In genomic region chr2:27960237-27960912, GRCh38 we compare ENCODE assay signal across 8 cellular contexts.
DNase-seq lines count a peak whose midpoint lies in the region; ATAC-seq and TF ChIP-seq lines count a peak whose summit lies in the region.

No MANE protein-coding gene starts in this region.

- H3K79me2 ChIP-seq in SK-N-SH (ENCODE audit: insufficient read depth) (peaks cover 5% of the 10 kb centered on the region; the same call in 1 of the 2 replicates), GM23338 (replicated peaks; ENCODE audit: insufficient read depth) (no peaks in the 10 kb centered on the region; the same call in 1 of the 2 replicates)

- TF ChIP-seq CTCF in SK-N-SH (IDR thresholded peaks at IDR 0.05) (no peak), fibroblast of pulmonary artery (IDR thresholded peaks at IDR 0.05; ENCODE audit: low read length, missing control alignments) (no peak), spleen (IDR thresholded peaks at IDR 0.05 in 8 of 11, conservative IDR thresholded peaks at IDR 0.05 in 3 of 11) (no peak), GM23338 (conservative IDR thresholded peaks at IDR 0.05; ENCODE audit: low read depth in 2 of 2) (no peak), tibial artery (IDR thresholded peaks at IDR 0.05) (no peak)

- H3K4me3 ChIP-seq in SK-N-SH (ENCODE audit: low read depth in 2 of 2, low read length in 1 of 2) (peak overlapping the region; percentile 25 to 39; a peak in 3 of 4 replicates), fibroblast of pulmonary artery (replicated peaks; ENCODE audit: low read depth, low read length) (peak overlapping the region; percentile 3), spleen (no peak overlapping the region), GM23338 (no peak overlapping the region), tibial artery (no peak overlapping the region)

- H3K4me1 ChIP-seq in SK-N-SH (ENCODE audit: control insufficient read depth in 1 of 2, insufficient read depth in 2 of 2, low read depth in 1 of 2, low read length in 1 of 2), result peaks cover 8 to 43% of the 10 kb centered on the region in 2 experiments
- peaks cover 9 to 61% (median 46%) of the 10 kb centered on the region in 6 donors for H3K4me1 ChIP-seq in spleen
- no peaks in the 10 kb centered on the region for H3K4me1 ChIP-seq in GM23338 (ENCODE audit: insufficient read depth)
- H3K4me1 ChIP-seq in tibial artery, result peaks cover 0 to 39% (median 16%) of the 10 kb centered on the region in 4 donors

- H3K9me3 ChIP-seq in SK-N-SH, result no peaks in the 10 kb centered on the region
- peaks cover 0 to 8% (median 0%) of the 10 kb centered on the region in 8 donors for H3K9me3 ChIP-seq in spleen
- no peaks in the 10 kb centered on the region for H3K9me3 ChIP-seq in tibial artery

- H4K20me1 ChIP-seq in SK-N-SH (ENCODE audit: insufficient read depth) (no peaks in the 10 kb centered on the region), GM23338 (replicated peaks; ENCODE audit: insufficient read depth) (no peaks in the 10 kb centered on the region; the same call in 1 of the 2 replicates)

- TF ChIP-seq EP300 in SK-N-SH (IDR thresholded peaks at IDR 0.05; ENCODE audit: borderline replicate concordance in 1 of 2, low read depth in 1 of 2, low read length in 1 of 2), result peak in 1 of 2 experiments; percentile 97; a peak in 2 of 4 replicates

- no peak for TF ChIP-seq RAD21 in SK-N-SH (IDR thresholded peaks at IDR 0.05; ENCODE audit: low read length)

- 11% methylated on average over 4 of the region's 4 CpGs for WGBS in SK-N-SH (ENCODE audit: low lambda C conversion rate)
- WGBS in spleen, 5 donors, result 51 to 60% (median 54%) methylated on average over 4 of the region's 4 CpGs

- peak; percentile 83 for ATAC-seq in activated CD4-positive, CD25-positive, alpha-beta regulatory T cell treated with anti-CD3 and anti-CD28 coated beads, Interleukin-2, amount 50 U/mL, for 24 hours
- no peak for ATAC-seq in GM23338

- H3K4me3 Mint-ChIP-seq in GM23338, result no peak overlapping the region

- peak overlapping the region; percentile 4; the same call in 1 of the 2 replicates for H2AFZ ChIP-seq in SK-N-SH (ENCODE audit: low read depth)
- H2AFZ ChIP-seq in GM23338, result no peak overlapping the region

- H3K4me2 ChIP-seq in SK-N-SH (peak overlapping the region; percentile 69), GM23338 (no peak overlapping the region)

- DNase-seq in activated CD4-positive, CD25-positive, alpha-beta regulatory T cell (lab: John Stamatoyannopoulos, UW), result no peak
- DNase-seq in SK-N-SH, result no peak
- DNase-seq in fibroblast of pulmonary artery (ENCODE audit: low read depth), result peak; percentile 89
- DNase-seq in spleen, result no peak
- DNase-seq in D341Med (ENCODE audit: low spot score), result no peak
- DNase-seq in GM23338 (ENCODE audit: low spot score), result no peak
- no peak for DNase-seq in tibial artery

- H3K4me1 Mint-ChIP-seq in GM23338, result no peaks in the 10 kb centered on the region; the same call in 2 of the 3 replicates

- H3K27ac ChIP-seq in SK-N-SH (ENCODE audit: low read depth in 2 of 2, low read length in 1 of 2), result peak overlapping the region; percentile 81 to 89; a peak in 3 of 4 replicates
- H3K27ac ChIP-seq in spleen, result peak overlapping the region in 6 of 8 donors; percentile 25 to 80 (median 66)
- no peak overlapping the region for H3K27ac ChIP-seq in GM23338 (ENCODE audit: low read depth)
- peak overlapping the region in 1 of 2 donors; percentile 22 for H3K27ac ChIP-seq in tibial artery

- POLR2A ChIA-PET in SK-N-SH (lab: Yijun Ruan, JAX), result no interaction called here

- no peaks in the 10 kb centered on the region for H3K9me2 ChIP-seq in SK-N-SH
- no peaks in the 10 kb centered on the region for H3K9me2 ChIP-seq in GM23338 (ENCODE audit: insufficient read depth)

- H3K27me3 Mint-ChIP-seq in GM23338 (ENCODE audit: insufficient read depth, low read depth, poor library complexity), result peaks cover 2% of the 10 kb centered on the region

- H3K9ac ChIP-seq in SK-N-SH, result peak overlapping the region; percentile 75

- no peak for TF ChIP-seq POLR2A in spleen (IDR thresholded peaks at IDR 0.05)

- H3K36me3 Mint-ChIP-seq in GM23338 (ENCODE audit: low read depth), result no peaks in the 10 kb centered on the region

- H3F3A ChIP-seq in SK-N-SH (replicated peaks; ENCODE audit: insufficient read depth), result peaks cover 36% of the 10 kb centered on the region
- no peaks in the 10 kb centered on the region for H3F3A ChIP-seq in GM23338 (replicated peaks; ENCODE audit: low read depth)

- H3K36me3 ChIP-seq in SK-N-SH (replicated peaks in 1 of 2; ENCODE audit: control insufficient read depth in 1 of 2, insufficient read depth in 2 of 2, low read length in 1 of 2) (no peaks in the 10 kb centered on the region), spleen (no peaks in the 10 kb centered on the region), GM23338 (ENCODE audit: insufficient read depth) (no peaks in the 10 kb centered on the region), tibial artery (no peaks in the 10 kb centered on the region)

- H3K9me3 Mint-ChIP-seq in GM23338, result no peaks in the 10 kb centered on the region

- CTCF ChIA-PET in SK-N-SH (lab: Yijun Ruan, JAX), result interaction anchor here (2.6 kb wide), 1 partner anchor 11 kb away, joined by 10 read pairs; no protein-coding TSS in a partner anchor

- intact Hi-C loops in spleen (cut with DNase I; ENCODE audit: low total_unique reads), result no loop called here
- intact Hi-C loops in tibial artery (cut with DNase I; ENCODE audit: low total_unique reads), result no loop called here

- H3K27me3 ChIP-seq in SK-N-SH (ENCODE audit: insufficient read depth), result no peaks in the 10 kb centered on the region
- no peaks in the 10 kb centered on the region for H3K27me3 ChIP-seq in spleen (replicated peaks in 1 of 7)
- H3K27me3 ChIP-seq in GM23338 (ENCODE audit: insufficient read depth), result no peaks in the 10 kb centered on the region
- H3K27me3 ChIP-seq in tibial artery, result no peaks in the 10 kb centered on the region

- no peak overlapping the region for H3K27ac Mint-ChIP-seq in GM23338

TF ChIP-seq in SK-N-SH, 30 proteins besides CTCF, POLR2A, EP300 and RAD21 (continues in another document):
- TF ChIP-seq MEF2A (IDR thresholded peaks at IDR 0.05; ENCODE audit: borderline replicate concordance, low read depth) (peak; percentile 86), RFX5 (IDR thresholded peaks at IDR 0.05; ENCODE audit: low read length) (no peak), RCOR1 (IDR thresholded peaks at IDR 0.05; ENCODE audit: low read length) (no peak), TEAD4 (IDR thresholded peaks at IDR 0.05; ENCODE audit: borderline replicate concordance, insufficient read depth) (peak; percentile 96), NRF1 (IDR thresholded peaks at IDR 0.05; ENCODE audit: low read depth, low read length) (no peak)

TF ChIP-seq in GM23338, 12 proteins besides CTCF, POLR2A, EP300 and RAD21:
- no peak for TF ChIP-seq JUNB (IDR thresholded peaks at IDR 0.05; ENCODE audit: unreplicated experiment)

Comparison
In these comparisons a context has a peak if more than half of its experiments do, and no peak if none do; other contexts are left out.
1. H3K4me3 ChIP-seq: peak in SK-N-SH (2 of 2) and fibroblast of pulmonary artery (single experiment); none in spleen (0 of 8), GM23338 (single experiment) and tibial artery (0 of 2).